Comparison of ENCODE assay signal across 21 cellular contexts in genomic region chr3:5072100-5072816, GRCh38. TPM values are rescaled to one million over a fixed set of nuclear protein-coding genes. Genes with fewer than 3 reads are reported as not detected.
DNase-seq lines count a peak whose midpoint lies in the region; ATAC-seq and TF ChIP-seq lines count a peak whose summit lies in the region.
"Had no signal": no experiment of that assay in that cellular context is flagged by ENCODE, and none has a peak within 500 bp of the region (broad histone marks: within the 10 kb centered on the region; RNA-seq: fewer than 3 reads in every experiment).

No MANE protein-coding gene starts in this region.

- no peaks in the 10 kb centered on the region for H3K36me3 Mint-ChIP-seq in MCF 10A (ENCODE audit: insufficient read depth, unreplicated experiment)
- H3K36me3 Mint-ChIP-seq: T-cell had no signal

- POLR2A ChIA-PET in MCF 10A (lab: Yijun Ruan, JAX) = interaction anchor here (0.5 to 2.8 kb wide), 20 partner anchors 9 to 421 kb away, joined by 3 to 23 read pairs (median 4); partner anchors contain the start of genes ARL8B and EDEM1

- H3K27me3 Mint-ChIP-seq in MCF 10A (ENCODE audit: insufficient read depth, unreplicated experiment) = no peaks in the 10 kb centered on the region

- no TSS peak for BruUV-seq in MCF 10A (replicated peaks; lab: Mats Ljungman, UMichigan)

- 57% methylated on average over 3 of the region's 4 CpGs for WGBS in right lobe of liver (ENCODE audit: insufficient coverage, low coverage, low lambda C conversion rate, missing lambda C conversion rate)

- H3K4me1 ChIP-seq in right atrium auricular region (no peaks in the 10 kb centered on the region), right lobe of liver (peaks cover 0 to 4% (median 0%) of the 10 kb centered on the region in 4 donors), SJCRH30 (no peaks in the 10 kb centered on the region)
- H3K4me1 ChIP-seq: BLaER1, sigmoid colon had no signal

- TF ChIP-seq CTCF in right atrium auricular region (IDR thresholded peaks at IDR 0.05) (no peak), MCF 10A (IDR thresholded peaks at IDR 0.05; ENCODE audit: unreplicated experiment) (no peak), right lobe of liver (IDR thresholded peaks at IDR 0.05) (no peak)

- no peak for DNase-seq in Right ventricle myocardium superior
- DNase-seq in right atrium auricular region (ENCODE audit: low spot score) = no peak
- DNase-seq in MCF 10A (ENCODE audit: unreplicated experiment) = peak; percentile 90
- DNase-seq in right lobe of liver = peak in 1 of 3 donors; percentile 60
- no peak for DNase-seq in NCI-H345 treated with DMSO at 0.1 percent for 48 hours (lab: John Stamatoyannopoulos, UW; ENCODE audit: unreplicated experiment)
- DNase-seq in NCI-H524 treated with DMSO at 0.1 percent for 48 hours (lab: John Stamatoyannopoulos, UW) = no peak
- DNase-seq in SJCRH30 = no peak
- no peak for DNase-seq in superior temporal gyrus (ENCODE audit: extremely low spot score)
- DNase-seq: activated gamma-delta T cell treated with Interleukin-2 at 50 U/mL for 16 hours; amniotic stem cell; Calu3; glutamatergic neuron; Kasumi-1; NCI-H1417 treated with DMSO at 0.1 percent for 48 hours; sigmoid colon; stimulated activated naive CD4-positive, alpha-beta T cell; T-cell; trophoblast cell; WERI-Rb-1 had no signal

- no peak overlapping the region for H3K27ac ChIP-seq in right atrium auricular region
- H3K27ac ChIP-seq in right lobe of liver = no peak overlapping the region
- no peak overlapping the region for H3K27ac ChIP-seq in SJCRH30
- H3K27ac ChIP-seq: BLaER1, sigmoid colon, WERI-Rb-1 had no signal

- no peaks in the 10 kb centered on the region for H3K27me3 ChIP-seq in right atrium auricular region
- H3K27me3 ChIP-seq in right lobe of liver = no peaks in the 10 kb centered on the region
- peaks cover 5% of the 10 kb centered on the region for H3K27me3 ChIP-seq in SJCRH30
- H3K27me3 ChIP-seq: BLaER1, sigmoid colon had no signal

- no peak overlapping the region for H3K4me3 ChIP-seq in right atrium auricular region
- no peak overlapping the region for H3K4me3 ChIP-seq in right lobe of liver
- no peak overlapping the region for H3K4me3 ChIP-seq in SJCRH30
- H3K4me3 ChIP-seq: BLaER1, sigmoid colon had no signal

- no peaks in the 10 kb centered on the region for H3K9me3 Mint-ChIP-seq in MCF 10A (ENCODE audit: unreplicated experiment)
- H3K9me3 Mint-ChIP-seq: central memory CD8-positive, alpha-beta T cell; T-cell had no signal

- H3K27ac Mint-ChIP-seq in MCF 10A (ENCODE audit: low read depth, unreplicated experiment) = peak overlapping the region; percentile 18
- H3K27ac Mint-ChIP-seq: T-cell had no signal

- H3K4me1 Mint-ChIP-seq in MCF 10A (ENCODE audit: insufficient read depth, unreplicated experiment) = peaks cover 24% of the 10 kb centered on the region
- H3K4me1 Mint-ChIP-seq: central memory CD8-positive, alpha-beta T cell; T-cell had no signal

- ATAC-seq in Right ventricle myocardium superior (ENCODE audit: poor library complexity) = peak; percentile 84
- ATAC-seq in right lobe of liver = peak; percentile 46 to 91 (median 65)
- ATAC-seq: T-cell had no signal

- H3K9me3 ChIP-seq in right atrium auricular region (no peaks in the 10 kb centered on the region), right lobe of liver (no peaks in the 10 kb centered on the region), SJCRH30 (replicated peaks) (no peaks in the 10 kb centered on the region)
- H3K9me3 ChIP-seq: BLaER1, sigmoid colon had no signal

- CTCF ChIA-PET in MCF 10A (lab: Yijun Ruan, JAX) = interaction anchor here (1.0 to 4.6 kb wide), 11 partner anchors 13 to 361 kb away, joined by 3 to 26 read pairs (median 5); no protein-coding TSS in a partner anchor

- H3K4me3 Mint-ChIP-seq in MCF 10A (ENCODE audit: unreplicated experiment) = no peak overlapping the region
- H3K4me3 Mint-ChIP-seq: central memory CD8-positive, alpha-beta T cell; T-cell had no signal

- no peaks in the 10 kb centered on the region for H3K36me3 ChIP-seq in right atrium auricular region
- H3K36me3 ChIP-seq in right lobe of liver = no peaks in the 10 kb centered on the region
- no peaks in the 10 kb centered on the region for H3K36me3 ChIP-seq in SJCRH30
- H3K36me3 ChIP-seq: BLaER1, sigmoid colon, WERI-Rb-1 had no signal

- intact Hi-C loops in Right ventricle myocardium superior (cut with DNase I) = no loop called here
- intact Hi-C loops in MCF 10A (cut with micrococcal nuclease) = no loop called here
- intact Hi-C loops in right lobe of liver (cut with DNase I) = no loop called here

- TF ChIP-seq POLR2A in right lobe of liver (IDR thresholded peaks at IDR 0.05) = no peak

RNA-seq across cellular contexts. Expression of gene ARL8B, which starts 49.8 kb away (rescaled TPM):
- total RNA-seq in Right ventricle myocardium superior (62.2 TPM), right atrium auricular region (10 to 100 TPM; 33.9 to 35.6 TPM), MCF 10A (2022) (53.6 and 74.3 TPM in 2 replicates), right lobe of liver (10 to 100 TPM; 20.0 to 33.1 (median 26.7) TPM)
- 46.4 and 46.9 TPM in 2 replicates for total RNA-seq in SJCRH30 (2014; rRNA removed; shearing (Covaris generic))
